Comparison of ENCODE assay signal across 1 cellular context in the genomic region with DNA sequence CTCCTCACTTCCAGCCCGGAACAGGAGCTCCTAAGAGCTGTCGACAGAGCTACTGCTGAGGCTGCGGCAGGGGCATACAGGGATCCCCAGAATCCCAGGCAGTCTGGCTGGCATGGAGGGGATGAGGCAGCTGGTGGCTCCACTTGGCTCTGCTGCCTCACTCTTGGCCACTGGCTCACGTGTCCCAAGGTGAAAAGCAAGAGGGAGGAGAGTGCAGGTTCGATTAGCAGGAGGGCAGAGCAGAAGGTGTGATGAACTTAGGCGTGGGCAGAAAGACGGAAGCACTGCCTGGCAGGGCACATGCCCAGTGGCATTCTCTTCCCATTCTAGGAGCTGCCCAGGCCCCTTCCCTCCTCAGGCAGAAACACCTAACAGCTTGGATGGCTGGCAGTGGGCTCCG.
TF ChIP-seq lines count a peak whose summit lies in the region.

No MANE protein-coding gene starts in this region.

TF ChIP-seq in HepG2, 621 proteins besides CTCF, POLR2A, EP300 and RAD21 (continued from another document):
- TF ChIP-seq, protein P1, sequence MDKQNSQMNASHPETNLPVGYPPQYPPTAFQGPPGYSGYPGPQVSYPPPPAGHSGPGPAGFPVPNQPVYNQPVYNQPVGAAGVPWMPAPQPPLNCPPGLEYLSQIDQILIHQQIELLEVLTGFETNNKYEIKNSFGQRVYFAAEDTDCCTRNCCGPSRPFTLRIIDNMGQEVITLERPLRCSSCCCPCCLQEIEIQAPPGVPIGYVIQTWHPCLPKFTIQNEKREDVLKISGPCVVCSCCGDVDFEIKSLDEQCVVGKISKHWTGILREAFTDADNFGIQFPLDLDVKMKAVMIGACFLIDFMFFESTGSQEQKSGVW (CRISPR knock-in tag; IDR thresholded peaks at IDR 0.05; ENCODE audit: borderline replicate concordance), result no peak
- 0 out of 2 replicates have a peak, but pooled peaks have one; percentile 51 for TF ChIP-seq EED (CRISPR knock-in tag; IDR thresholded peaks at IDR 0.05)
- TF ChIP-seq ZNF607 (CRISPR knock-in tag; IDR thresholded peaks at IDR 0.05; ENCODE audit: borderline replicate concordance), result no peak
- peak; percentile 32; the same call in 1 of the 2 replicates for TF ChIP-seq HNRNPL (IDR thresholded peaks at IDR 0.05; ENCODE audit: low read depth, low read length)
- no peak for TF ChIP-seq NFATC3 (CRISPR knock-in tag; IDR thresholded peaks at IDR 0.05)
- no peak for TF ChIP-seq ZNF709 (CRISPR knock-in tag; IDR thresholded peaks at IDR 0.05)
- TF ChIP-seq MTA3 (CRISPR knock-in tag; IDR thresholded peaks at IDR 0.05), result no peak
- no peak for TF ChIP-seq REL (CRISPR knock-in tag; conservative IDR thresholded peaks at IDR 0.05)
- no peak for TF ChIP-seq ZBTB1 (CRISPR knock-in tag; IDR thresholded peaks at IDR 0.05; ENCODE audit: borderline replicate concordance)
- no peak for TF ChIP-seq PPARG (CRISPR knock-in tag; conservative IDR thresholded peaks at IDR 0.05)
